ENCODE assay signal across 23 cellular contexts in the genomic region with DNA sequence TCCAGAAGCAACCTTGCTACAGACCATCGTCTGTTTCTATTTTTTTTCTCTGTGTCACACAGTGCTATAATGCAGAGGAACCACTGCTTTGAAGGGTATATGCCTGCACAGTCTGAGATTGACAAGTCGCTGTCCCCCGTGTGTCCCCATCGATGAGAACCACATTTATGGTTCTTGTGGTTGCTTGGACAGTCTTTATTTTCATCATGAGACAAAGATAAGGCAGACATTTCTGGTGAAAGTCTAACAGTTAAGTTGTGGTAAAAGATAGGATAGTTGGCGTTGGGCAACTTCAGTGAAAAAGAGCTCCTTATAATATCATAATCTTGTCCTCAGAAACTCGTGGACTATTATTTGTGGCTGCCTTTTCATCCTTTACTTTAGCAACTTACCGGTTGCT. TPM values are rescaled to one million over a fixed set of nuclear protein-coding genes. Genes with fewer than 3 reads are reported as not detected.
"Had no signal": no experiment of that assay in that cellular context is flagged by ENCODE, and none has a peak within 500 bp of the region (broad histone marks: within the 10 kb centered on the region; RNA-seq: fewer than 3 reads in every experiment).

No MANE protein-coding gene starts in this region.

- FAIRE-seq: astrocyte, TTC549 had no signal

- H3K9me3 ChIP-seq: adrenal gland, left ventricle myocardium inferior, spleen, testis had no signal

- H3K36me3 ChIP-seq: adrenal gland, left ventricle myocardium inferior, spleen had no signal

- H3K27ac ChIP-seq: adrenal gland, epithelial cell of prostate, spleen, testis had no signal

- H3K27me3 ChIP-seq: adrenal gland, testis had no signal

- DNase-seq: activated B cell treated with CpG ODN at 0.5 μM for 24 hours; activated CD4-positive, alpha-beta T cell treated with anti-CD3 and anti-CD28 coated beads for 4 hours; activated CD4-positive, alpha-beta T cell treated with anti-CD3 and anti-CD28 coated beads, Interleukin-2, amount 50 U/mL, for 48 hours; activated CD8-positive, alpha-beta memory T cell treated with anti-CD3 and anti-CD28 coated beads, Interleukin-2, amount 50 U/mL, for 48 hours; activated naive CD4-positive, alpha-beta T cell; activated T-cell treated with anti-CD3 and anti-CD28 coated beads, Interleukin-2, amount 50 U/mL, for 4 hours; adrenal gland; cortex of kidney; foreskin fibroblast; immature natural killer cell; kidney glomerular epithelial cell; left ventricle myocardium inferior; mammary epithelial cell; natural killer cell; retina; spleen; stimulated activated CD4-positive, alpha-beta T cell treated with anti-CD3 and anti-CD28 coated beads, Interleukin-4, amount 100 ng/mL, for 1 hour; stimulated activated naive CD4-positive, alpha-beta T cell; testis; trophoblast cell had no signal

- H3K4me3 ChIP-seq: adrenal gland, left ventricle myocardium inferior, spleen, testis had no signal

- ATAC-seq: activated T-cell treated with anti-CD3 and anti-CD28 coated beads, Interleukin-2, amount 50 U/mL, for 4 hours had no signal

- H3K4me1 ChIP-seq: adrenal gland had no signal

RNA-seq across cellular contexts. Expression of a gene that starts 6.3 kb away (rescaled TPM):
- polyA plus RNA-seq: immature natural killer cell, mammary epithelial cell had no signal
